ENCODE assay signal across 27 cellular contexts in genomic region chr17:80839401-80839800, GRCh38.
DNase-seq lines count a peak whose midpoint lies in the region; ATAC-seq and TF ChIP-seq lines count a peak whose summit lies in the region.
"Had no signal": no experiment of that assay in that cellular context is flagged by ENCODE, and none has a peak within 500 bp of the region (broad histone marks: within the 10 kb centered on the region; RNA-seq: fewer than 3 reads in every experiment).

No MANE protein-coding gene starts in this region.

- no peaks in the 10 kb centered on the region for H3K36me3 ChIP-seq in ovary
- H3K36me3 ChIP-seq: adrenal gland had no signal

- H3K4me3 ChIP-seq in ovary: no peak overlapping the region
- H3K4me3 ChIP-seq: adrenal gland, heart left ventricle, SK-N-MC, upper lobe of left lung had no signal

- ATAC-seq in GM18520 (IDR thresholded peaks at IDR 0.05; ENCODE audit: unreplicated experiment): no peak
- ATAC-seq: activated CD8-positive, alpha-beta memory T cell treated with anti-CD3 and anti-CD28 coated beads, Interleukin-2, amount 10 ng/mL, durations not matched to agents 7 days and 5 days; activated T-cell treated with anti-CD3 and anti-CD28 coated beads, Interleukin-2, amount 50 U/mL, for 4 hours; heart left ventricle; stimulated activated naive B cell treated with anti-CD40 and anti-IgM and Interleukin-4, amounts not matched to agents 10 μg/mL and 1 μg/mL and 100 μg/mL, for 72 hours had no signal

- intact Hi-C loops in ovary (cut with DNase I): loop anchor here in 1 of 4 donors (10.0 kb wide), 1 partner anchor 65 kb away; no protein-coding TSS in a partner anchor

- H3K27ac ChIP-seq in ovary: peak overlapping the region in 1 of 2 donors; percentile 26
- H3K27ac ChIP-seq: adrenal gland, C4-2B, heart left ventricle, SK-N-MC, upper lobe of left lung had no signal

- no peak for TF ChIP-seq EP300 in ovary (IDR thresholded peaks at IDR 0.05)

- H3K4me1 ChIP-seq in ovary (ENCODE audit: insufficient read depth): peaks cover 2% of the 10 kb centered on the region
- H3K4me1 ChIP-seq: Caco-2 had no signal

- DNase-seq in NCI-H2171 treated with DMSO at 0.1 percent for 48 hours (lab: John Stamatoyannopoulos, UW): peak; percentile 9
- DNase-seq in NCI-H2171 (lab: John Stamatoyannopoulos, UW): no peak
- peak; percentile 11 for DNase-seq in NCI-H1694 (lab: John Stamatoyannopoulos, UW)
- DNase-seq in astrocyte of the hippocampus (ENCODE audit: low read depth, low spot score): peak; percentile 53
- peak; percentile 48 for DNase-seq in medulla oblongata (ENCODE audit: extremely low spot score)
- DNase-seq in COLO668 (lab: John Stamatoyannopoulos, UW; ENCODE audit: unreplicated experiment): no peak
- DNase-seq in ovary: no peak
- DNase-seq: 8988T; activated B cell treated with CpG ODN at 0.5 μM for 24 hours; activated CD8-positive, alpha-beta memory T cell treated with anti-CD3 and anti-CD28 coated beads, Interleukin-2, amount 10 ng/mL, durations not matched to agents 7 days and 5 days; activated gamma-delta T cell treated with Interleukin-2 at 50 U/mL for 16 hours; activated T-cell treated with anti-CD3 and anti-CD28 coated beads, Interleukin-2, amount 50 U/mL, for 4 hours; adrenal gland; Caco-2; cortex of kidney; DMS79; GF-D8; HFFc6; NCI-H1436 treated with DMSO at 0.1 percent for 48 hours; NCI-H2107; NCI-H510A treated with DMSO at 0.1 percent for 48 hours; stimulated activated naive B cell treated with anti-CD40 and anti-IgM and Interleukin-4, amounts not matched to agents 10 μg/mL and 1 μg/mL and 100 μg/mL, for 72 hours had no signal

- WGBS in ovary, 3 donors: 41 to 60% (median 57%) methylated on average over 12 of the region's 12 CpGs

- TF ChIP-seq CTCF in ovary (IDR thresholded peaks at IDR 0.05): no peak

- no peaks in the 10 kb centered on the region for H3K9me3 ChIP-seq in ovary
- H3K9me3 ChIP-seq: adrenal gland, Caco-2, heart left ventricle, upper lobe of left lung had no signal

- TF ChIP-seq POLR2A in ovary (IDR thresholded peaks at IDR 0.05): no peak

- H3K27me3 ChIP-seq in ovary: no peaks in the 10 kb centered on the region
- H3K27me3 ChIP-seq: adrenal gland, heart left ventricle, upper lobe of left lung had no signal

Comparison
In these comparisons a context has a peak if more than half of its experiments do, and no peak if none do; other contexts are left out.
1. DNase-seq: peak in NCI-H2171 treated with DMSO at 0.1 percent for 48 hours (single experiment), NCI-H1694 (single experiment), astrocyte of the hippocampus (single experiment) and medulla oblongata (single experiment); none in NCI-H2171 (single experiment), COLO668 (single experiment) and ovary (0 of 5).